ENCODE assay signal across 8 cellular contexts in genomic region chr17:68057531-68057952, GRCh38.
DNase-seq lines count a peak whose midpoint lies in the region; ATAC-seq and TF ChIP-seq lines count a peak whose summit lies in the region.

No MANE protein-coding gene starts in this region.

- H3K4me3 ChIP-seq in AG10803 (ENCODE audit: low read length), result no peak overlapping the region
- no peak overlapping the region for H3K4me3 ChIP-seq in effector memory CD4-positive, alpha-beta T cell (ENCODE audit: insufficient read depth, low read depth, low read length, poor library complexity, severe bottlenecking)

- no peak overlapping the region for H3K27ac ChIP-seq in VCaP
- H3K27ac ChIP-seq in effector memory CD4-positive, alpha-beta T cell (ENCODE audit: insufficient read depth, low read length, poor library complexity, severe bottlenecking), result no peak overlapping the region

- H3K36me3 ChIP-seq in effector memory CD4-positive, alpha-beta T cell (ENCODE audit: control insufficient read depth, insufficient read depth, low read length), result no peaks in the 10 kb centered on the region

- peaks cover 4% of the 10 kb centered on the region for H3K4me1 ChIP-seq in effector memory CD4-positive, alpha-beta T cell (ENCODE audit: control insufficient read depth, insufficient read depth, low read length, poor library complexity, severe bottlenecking)

- no peaks in the 10 kb centered on the region for H3K9me3 ChIP-seq in effector memory CD4-positive, alpha-beta T cell (ENCODE audit: control insufficient read depth, low read length)

- H3K27me3 ChIP-seq in effector memory CD4-positive, alpha-beta T cell (replicated peaks; ENCODE audit: control insufficient read depth, insufficient read depth, low read length, poor library complexity, severe bottlenecking), result no peaks in the 10 kb centered on the region

- DNase-seq in AG10803 (ENCODE audit: low read depth), result peak; percentile 82
- DNase-seq in HCEC 1CT, result peak; percentile 57
- DNase-seq in effector memory CD4-positive, alpha-beta T cell, result peak in 2 of 3 donors; percentile 19 to 20
- peak; percentile 17 to 18 for DNase-seq in stimulated activated CD4-positive, alpha-beta T cell treated with anti-CD3 and anti-CD28 coated beads, Interleukin-1b, Interleukin-23, amount 100 ng/mL, for 4 hours (ENCODE audit: low read depth in 2 of 2)
- DNase-seq in DMS153 treated with DMSO at 0.1 percent for 48 hours (lab: John Stamatoyannopoulos, UW; ENCODE audit: unreplicated experiment), result no peak

- ATAC-seq in HG02840 (IDR thresholded peaks at IDR 0.05; ENCODE audit: low FRiP score, unreplicated experiment) (no peak), GM18907 (IDR thresholded peaks at IDR 0.05; ENCODE audit: unreplicated experiment) (no peak)

- TF ChIP-seq CTCF in AG10803 (conservative IDR thresholded peaks at IDR 0.05; ENCODE audit: low read length) (peak; percentile 64), VCaP (conservative IDR thresholded peaks at IDR 0.05) (peak; percentile 50)
